11 cellular contexts compared by ENCODE assay signal in the genomic region with DNA sequence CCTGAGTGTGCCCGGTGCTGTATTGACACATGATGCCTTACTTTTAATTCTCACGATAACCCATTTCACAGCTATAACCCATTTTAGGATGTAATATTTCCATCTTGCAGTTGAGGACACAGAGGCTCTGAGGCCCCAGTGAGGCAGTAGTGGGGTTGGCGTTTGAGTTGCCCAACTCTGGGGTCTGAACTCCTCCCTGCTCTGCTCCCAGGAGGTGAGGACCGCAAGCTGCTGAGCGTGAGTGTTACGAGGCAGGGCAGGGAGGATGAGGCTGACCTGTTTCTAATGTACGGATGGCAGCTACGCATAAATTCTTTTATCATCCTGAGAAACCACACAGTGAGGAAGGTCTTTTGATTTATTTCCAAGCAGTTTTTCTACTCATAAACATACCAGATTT. TPM values are rescaled to one million over a fixed set of nuclear protein-coding genes. Genes with fewer than 3 reads are reported as not detected.
DNase-seq lines count a peak whose midpoint lies in the region; ATAC-seq and TF ChIP-seq lines count a peak whose summit lies in the region.
"Had no signal": no experiment of that assay in that cellular context is flagged by ENCODE, and none has a peak within 500 bp of the region (broad histone marks: within the 10 kb centered on the region; RNA-seq: fewer than 3 reads in every experiment).

No MANE protein-coding gene starts in this region.

- TF ChIP-seq EP300 in transverse colon (IDR thresholded peaks at IDR 0.05; ENCODE audit: low read depth): no peak

- peaks cover 7% of the 10 kb centered on the region for H3K36me3 Mint-ChIP-seq in activated naive CD8-positive, alpha-beta T cell
- H3K36me3 Mint-ChIP-seq in activated naive CD8-positive, alpha-beta T cell treated with anti-CD3 and anti-CD28 coated beads, Interleukin-2, amount 50 U/mL, for 24 hours (ENCODE audit: low read depth): peaks cover 19% of the 10 kb centered on the region
- peaks cover 32% of the 10 kb centered on the region for H3K36me3 Mint-ChIP-seq in brain

- peaks cover 54% of the 10 kb centered on the region for H3K4me1 Mint-ChIP-seq in activated naive CD8-positive, alpha-beta T cell (ENCODE audit: low read depth)
- H3K4me1 Mint-ChIP-seq in activated naive CD8-positive, alpha-beta T cell treated with anti-CD3 and anti-CD28 coated beads, Interleukin-2, amount 50 U/mL, for 24 hours: peaks cover 40% of the 10 kb centered on the region
- peaks cover 4% of the 10 kb centered on the region for H3K4me1 Mint-ChIP-seq in brain

- intact Hi-C loops in transverse colon (cut with DNase I; ENCODE audit: low total_unique reads): no loop called here

- H3K9me3 ChIP-seq in mucosa of rectum (ENCODE audit: control insufficient read depth in 2 of 2, low read length in 2 of 2) (no peaks in the 10 kb centered on the region), transverse colon (no peaks in the 10 kb centered on the region)

- H3K9me3 Mint-ChIP-seq in activated naive CD8-positive, alpha-beta T cell (ENCODE audit: low read depth): no peaks in the 10 kb centered on the region
- H3K9me3 Mint-ChIP-seq in activated naive CD8-positive, alpha-beta T cell treated with anti-CD3 and anti-CD28 coated beads, Interleukin-2, amount 50 U/mL, for 24 hours: no peaks in the 10 kb centered on the region
- no peaks in the 10 kb centered on the region for H3K9me3 Mint-ChIP-seq in brain

- no peak overlapping the region for H3K4me3 ChIP-seq in mucosa of rectum (ENCODE audit: low read length in 2 of 2)
- H3K4me3 ChIP-seq in transverse colon: no peak overlapping the region

- ATAC-seq in activated naive CD8-positive, alpha-beta T cell treated with anti-CD3 and anti-CD28 coated beads, Interleukin-2, amount 50 U/mL, for 24 hours: no peak
- no peak for ATAC-seq in GM19397 (IDR thresholded peaks at IDR 0.05; ENCODE audit: unreplicated experiment)
- no peak for ATAC-seq in HG02870 (IDR thresholded peaks at IDR 0.05; ENCODE audit: unreplicated experiment)

- in situ Hi-C loops in transverse colon (cut with MboI; ENCODE audit: low pct_ligation_motif_present in 1 of 4, low pct_unique_long_range_greater_than_20kb in 1 of 4, low sequenced_read_pairs in 3 of 4): no loop called here

- H3K27me3 Mint-ChIP-seq in activated naive CD8-positive, alpha-beta T cell: no peaks in the 10 kb centered on the region
- H3K27me3 Mint-ChIP-seq in activated naive CD8-positive, alpha-beta T cell treated with anti-CD3 and anti-CD28 coated beads, Interleukin-2, amount 50 U/mL, for 24 hours: no peaks in the 10 kb centered on the region
- no peaks in the 10 kb centered on the region for H3K27me3 Mint-ChIP-seq in brain
- H3K27me3 Mint-ChIP-seq: B cell had no signal

- no peak for TF ChIP-seq POLR2A in transverse colon (IDR thresholded peaks at IDR 0.05)

- peaks cover 15 to 20% of the 10 kb centered on the region in 2 donors for H3K36me3 ChIP-seq in mucosa of rectum (ENCODE audit: control insufficient read depth in 2 of 2, insufficient read depth in 2 of 2, low read length in 2 of 2)
- H3K36me3 ChIP-seq in transverse colon: peaks cover 0 to 16% (median 4%) of the 10 kb centered on the region in 4 donors

- H3K27me3 ChIP-seq in mucosa of rectum (ENCODE audit: control insufficient read depth in 2 of 2, insufficient read depth in 2 of 2, low read length in 2 of 2) (no peaks in the 10 kb centered on the region), transverse colon (no peaks in the 10 kb centered on the region)

- peak overlapping the region; percentile 67 for H3K4me3 Mint-ChIP-seq in activated naive CD8-positive, alpha-beta T cell
- no peak overlapping the region for H3K4me3 Mint-ChIP-seq in activated naive CD8-positive, alpha-beta T cell treated with anti-CD3 and anti-CD28 coated beads, Interleukin-2, amount 50 U/mL, for 24 hours
- H3K4me3 Mint-ChIP-seq in brain: no peak overlapping the region
- H3K4me3 Mint-ChIP-seq: B cell had no signal

- H3K27ac ChIP-seq in mucosa of rectum (ENCODE audit: low read depth in 2 of 2, low read length in 2 of 2): peak overlapping the region; percentile 78 to 86
- H3K27ac ChIP-seq in transverse colon: peak overlapping the region; percentile 84 to 87 (median 86)

- H3K4me1 ChIP-seq in mucosa of rectum (ENCODE audit: control insufficient read depth in 2 of 2, insufficient read depth in 2 of 2, low read length in 2 of 2): peaks cover 20 to 28% of the 10 kb centered on the region in 2 donors
- peaks cover 21 to 41% (median 25%) of the 10 kb centered on the region in 4 donors for H3K4me1 ChIP-seq in transverse colon

- no peak for DNase-seq in activated naive CD8-positive, alpha-beta T cell treated with anti-CD3 and anti-CD28 coated beads, Interleukin-2, amount 50 U/mL, for 24 hours
- no peak for DNase-seq in transverse colon
- DNase-seq in NCI-H345 (lab: John Stamatoyannopoulos, UW): no peak
- DNase-seq: activated CD4-positive, alpha-beta T cell treated with anti-CD3 and anti-CD28 coated beads for 1 hour; NCI-H187 treated with DMSO at 0.1 percent for 48 hours had no signal

- TF ChIP-seq CTCF in brain (conservative IDR thresholded peaks at IDR 0.05) (no peak), transverse colon (IDR thresholded peaks at IDR 0.05) (no peak)

- H3K9ac ChIP-seq in mucosa of rectum (ENCODE audit: low read depth in 1 of 2, low read length in 2 of 2): no peak overlapping the region

- peak overlapping the region; percentile 75 for H3K27ac Mint-ChIP-seq in activated naive CD8-positive, alpha-beta T cell
- no peak overlapping the region for H3K27ac Mint-ChIP-seq in activated naive CD8-positive, alpha-beta T cell treated with anti-CD3 and anti-CD28 coated beads, Interleukin-2, amount 50 U/mL, for 24 hours
- peak overlapping the region in 4 of 5 experiments; percentile 57 to 88 (median 82) for H3K27ac Mint-ChIP-seq in brain
- H3K27ac Mint-ChIP-seq: B cell had no signal

- 72% methylated on average over 8 of the region's 8 CpGs; no CpG with 5 or more reads in 1 of the 2 donors for WGBS in transverse colon (ENCODE audit: low coverage in 1 of 2), 2 donors

RNA-seq across cellular contexts. Expression of a gene that starts 11.4 kb away (rescaled TPM):
- polyA plus RNA-seq in brain (ENCODE audit: insufficient read depth, low read depth, low replicate concordance): 69.4 TPM
- 100 to 1,000 TPM in 1 of 4 donors, 10 to 100 TPM in 3; 29.4 to 116 (median 35.5) TPM for total RNA-seq in transverse colon

RNA-seq across cellular contexts. Expression of a gene that starts 11.6 kb away (rescaled TPM):
- polyA plus RNA-seq in brain (ENCODE audit: insufficient read depth, low read depth, low replicate concordance): 37.4 TPM
- total RNA-seq in transverse colon: 1 to 10 TPM in 2 of 4 donors, not detected in 2; 1.6 to 3.5 TPM

RNA-seq across cellular contexts. Expression of a gene that starts 27.4 kb away (rescaled TPM):
- 14.9 TPM for polyA plus RNA-seq in brain (ENCODE audit: insufficient read depth, low read depth, low replicate concordance)
- 10 to 100 TPM in 1 of 4 donors, 1 to 10 TPM in 3; 3.2 to 22.4 (median 5.5) TPM for total RNA-seq in transverse colon

RNA-seq across cellular contexts. Expression of a gene that starts 54.0 kb away (rescaled TPM):
- 10.5 TPM for polyA plus RNA-seq in brain (ENCODE audit: insufficient read depth, low read depth, low replicate concordance)
- total RNA-seq in transverse colon: 10 to 100 TPM in 3 of 4 donors, 1 to 10 TPM in 1; 9.2 to 20.6 (median 11.7) TPM

RNA-seq across cellular contexts. Expression of a gene that starts 54.1 kb away (rescaled TPM):
- polyA plus RNA-seq in brain (ENCODE audit: insufficient read depth, low read depth, low replicate concordance): 78.9 TPM
- 10 to 100 TPM; 18.0 to 79.3 (median 38.4) TPM for total RNA-seq in transverse colon
